ENCODE assay signal across 20 cellular contexts in the genomic region with DNA sequence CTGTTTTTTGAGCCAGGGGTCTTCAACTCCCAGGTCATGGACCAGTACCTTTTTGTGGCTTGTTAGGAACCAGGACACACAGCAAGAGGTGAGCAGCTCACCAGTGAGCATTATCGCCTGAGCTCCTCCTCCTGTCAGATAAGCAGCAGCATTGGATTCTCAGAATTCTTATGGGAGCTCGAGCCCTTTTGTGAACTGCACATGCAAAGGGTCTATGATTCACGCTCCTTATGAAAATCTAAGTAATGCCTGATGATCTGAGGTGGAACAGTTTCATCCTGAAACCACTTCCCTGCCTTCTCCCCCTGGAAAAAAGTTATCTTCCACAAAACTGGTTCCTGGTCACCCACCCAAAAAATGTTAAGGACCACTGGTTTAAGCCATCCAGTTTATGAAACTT.
"Had no signal": no experiment of that assay in that cellular context is flagged by ENCODE, and none has a peak within 500 bp of the region (broad histone marks: within the 10 kb centered on the region; RNA-seq: fewer than 3 reads in every experiment).

No MANE protein-coding gene starts in this region.

- ATAC-seq: Panc1, PC-3, T-cell had no signal

- H3K4me3 ChIP-seq: MG63 had no signal

- H3K9ac ChIP-seq: SK-N-SH had no signal

- H3K27ac ChIP-seq: RWPE1 had no signal

- H3K4me2 ChIP-seq: SK-N-SH had no signal

- H3K9me3 ChIP-seq: MG63, SK-N-SH had no signal

- DNase-seq: Karpas-422, KG1, MG63, NCI-H1092 treated with DMSO at 0.1 percent for 48 hours, NCI-H1436, NCI-H187, NCI-H2029, NCI-H2081 treated with DMSO at 0.1 percent for 48 hours, NCI-H2171, NCI-H345, NCI-H524, NCI-H69, NCI-H774, PC-3, SHP77, SK-N-SH, SW 1271, T-cell had no signal

- H3K27me3 ChIP-seq: MG63 had no signal

- H3K36me3 ChIP-seq: MG63 had no signal
